In the genomic region with DNA sequence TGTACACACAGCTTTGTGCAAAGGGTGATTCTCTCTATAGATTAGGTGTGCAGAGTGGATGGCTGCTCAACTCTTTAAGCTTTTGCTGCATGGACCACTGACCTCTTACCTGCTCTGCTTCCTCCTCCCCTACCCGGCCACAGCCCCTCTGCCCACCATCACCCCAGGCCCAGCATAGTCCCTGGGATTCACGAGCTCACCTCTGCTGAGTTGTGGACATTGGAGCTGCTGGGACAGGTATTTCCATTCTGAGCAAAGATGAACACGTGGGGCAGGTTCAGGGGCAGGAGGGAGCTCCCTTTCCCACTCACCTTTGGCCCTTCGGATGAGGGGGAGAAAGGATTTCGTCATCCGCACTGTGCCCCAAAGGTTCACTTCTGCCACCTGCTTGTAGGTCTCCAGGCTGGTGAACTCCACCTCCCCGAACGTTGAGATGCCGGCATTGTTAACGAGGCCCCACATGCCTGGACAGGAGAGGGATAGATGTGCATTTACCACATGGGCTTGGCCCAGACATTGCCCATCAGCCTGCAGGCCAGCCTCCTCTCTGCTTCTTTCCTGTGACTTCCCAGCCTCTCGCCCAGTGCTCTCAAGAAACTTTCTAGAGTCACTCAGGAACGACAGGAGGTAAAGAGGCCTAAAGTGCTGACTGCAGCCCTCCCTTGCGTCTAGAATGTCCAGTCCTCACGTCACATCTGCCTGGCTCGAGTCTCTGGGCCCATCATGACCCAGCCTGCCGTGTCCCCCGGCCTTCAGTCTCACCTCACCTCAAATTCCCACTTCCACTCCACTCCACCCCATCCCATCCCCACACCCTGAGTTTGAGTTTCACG, we compare ENCODE assay signal across 1 cellular context.
TF ChIP-seq lines count a peak whose summit lies in the region.

No MANE protein-coding gene starts in this region.

TF ChIP-seq in HepG2, 621 proteins besides CTCF, POLR2A, EP300 and RAD21 (continued from another document and continues in another):
- TF ChIP-seq, protein P1, sequence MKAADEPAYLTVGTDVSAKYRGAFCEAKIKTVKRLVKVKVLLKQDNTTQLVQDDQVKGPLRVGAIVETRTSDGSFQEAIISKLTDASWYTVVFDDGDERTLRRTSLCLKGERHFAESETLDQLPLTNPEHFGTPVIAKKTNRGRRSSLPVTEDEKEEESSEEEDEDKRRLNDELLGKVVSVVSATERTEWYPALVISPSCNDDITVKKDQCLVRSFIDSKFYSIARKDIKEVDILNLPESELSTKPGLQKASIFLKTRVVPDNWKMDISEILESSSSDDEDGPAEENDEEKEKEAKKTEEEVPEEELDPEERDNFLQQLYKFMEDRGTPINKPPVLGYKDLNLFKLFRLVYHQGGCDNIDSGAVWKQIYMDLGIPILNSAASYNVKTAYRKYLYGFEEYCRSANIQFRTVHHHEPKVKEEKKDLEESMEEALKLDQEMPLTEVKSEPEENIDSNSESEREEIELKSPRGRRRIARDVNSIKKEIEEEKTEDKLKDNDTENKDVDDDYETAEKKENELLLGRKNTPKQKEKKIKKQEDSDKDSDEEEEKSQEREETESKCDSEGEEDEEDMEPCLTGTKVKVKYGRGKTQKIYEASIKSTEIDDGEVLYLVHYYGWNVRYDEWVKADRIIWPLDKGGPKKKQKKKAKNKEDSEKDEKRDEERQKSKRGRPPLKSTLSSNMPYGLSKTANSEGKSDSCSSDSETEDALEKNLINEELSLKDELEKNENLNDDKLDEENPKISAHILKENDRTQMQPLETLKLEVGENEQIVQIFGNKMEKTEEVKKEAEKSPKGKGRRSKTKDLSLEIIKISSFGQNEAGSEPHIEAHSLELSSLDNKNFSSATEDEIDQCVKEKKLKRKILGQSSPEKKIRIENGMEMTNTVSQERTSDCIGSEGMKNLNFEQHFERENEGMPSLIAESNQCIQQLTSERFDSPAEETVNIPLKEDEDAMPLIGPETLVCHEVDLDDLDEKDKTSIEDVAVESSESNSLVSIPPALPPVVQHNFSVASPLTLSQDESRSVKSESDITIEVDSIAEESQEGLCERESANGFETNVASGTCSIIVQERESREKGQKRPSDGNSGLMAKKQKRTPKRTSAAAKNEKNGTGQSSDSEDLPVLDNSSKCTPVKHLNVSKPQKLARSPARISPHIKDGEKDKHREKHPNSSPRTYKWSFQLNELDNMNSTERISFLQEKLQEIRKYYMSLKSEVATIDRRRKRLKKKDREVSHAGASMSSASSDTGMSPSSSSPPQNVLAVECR (CRISPR knock-in tag; IDR thresholded peaks at IDR 0.05; ENCODE audit: borderline replicate concordance) = peak; percentile 61; the same call in 1 of the 2 replicates
- TF ChIP-seq, protein P2, sequence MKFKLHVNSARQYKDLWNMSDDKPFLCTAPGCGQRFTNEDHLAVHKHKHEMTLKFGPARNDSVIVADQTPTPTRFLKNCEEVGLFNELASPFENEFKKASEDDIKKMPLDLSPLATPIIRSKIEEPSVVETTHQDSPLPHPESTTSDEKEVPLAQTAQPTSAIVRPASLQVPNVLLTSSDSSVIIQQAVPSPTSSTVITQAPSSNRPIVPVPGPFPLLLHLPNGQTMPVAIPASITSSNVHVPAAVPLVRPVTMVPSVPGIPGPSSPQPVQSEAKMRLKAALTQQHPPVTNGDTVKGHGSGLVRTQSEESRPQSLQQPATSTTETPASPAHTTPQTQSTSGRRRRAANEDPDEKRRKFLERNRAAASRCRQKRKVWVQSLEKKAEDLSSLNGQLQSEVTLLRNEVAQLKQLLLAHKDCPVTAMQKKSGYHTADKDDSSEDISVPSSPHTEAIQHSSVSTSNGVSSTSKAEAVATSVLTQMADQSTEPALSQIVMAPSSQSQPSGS (CRISPR knock-in tag; IDR thresholded peaks at IDR 0.05) = no peak
- TF ChIP-seq CENPT (CRISPR knock-in tag; IDR thresholded peaks at IDR 0.05; ENCODE audit: low read depth) = no peak
- TF ChIP-seq REPIN1 (CRISPR knock-in tag; IDR thresholded peaks at IDR 0.05; ENCODE audit: borderline replicate concordance, low read depth) = peak; percentile 25
- TF ChIP-seq SRSF9 (IDR thresholded peaks at IDR 0.05; ENCODE audit: borderline replicate concordance, insufficient read depth, low read depth, low read length, poor library complexity, severe bottlenecking) = no peak
- no peak for TF ChIP-seq ARID2 (CRISPR knock-in tag; IDR thresholded peaks at IDR 0.05; ENCODE audit: borderline replicate concordance)
- 0 out of 4 replicates have a peak, but pooled peaks of 1 of the 2 experiments have one; percentile 46 for TF ChIP-seq KLF16 (CRISPR knock-in tag; IDR thresholded peaks at IDR 0.05)
- peak; percentile 87 for TF ChIP-seq ZEB1 (IDR thresholded peaks at IDR 0.05; ENCODE audit: insufficient replicate concordance, low read depth)
- TF ChIP-seq, protein P3, sequence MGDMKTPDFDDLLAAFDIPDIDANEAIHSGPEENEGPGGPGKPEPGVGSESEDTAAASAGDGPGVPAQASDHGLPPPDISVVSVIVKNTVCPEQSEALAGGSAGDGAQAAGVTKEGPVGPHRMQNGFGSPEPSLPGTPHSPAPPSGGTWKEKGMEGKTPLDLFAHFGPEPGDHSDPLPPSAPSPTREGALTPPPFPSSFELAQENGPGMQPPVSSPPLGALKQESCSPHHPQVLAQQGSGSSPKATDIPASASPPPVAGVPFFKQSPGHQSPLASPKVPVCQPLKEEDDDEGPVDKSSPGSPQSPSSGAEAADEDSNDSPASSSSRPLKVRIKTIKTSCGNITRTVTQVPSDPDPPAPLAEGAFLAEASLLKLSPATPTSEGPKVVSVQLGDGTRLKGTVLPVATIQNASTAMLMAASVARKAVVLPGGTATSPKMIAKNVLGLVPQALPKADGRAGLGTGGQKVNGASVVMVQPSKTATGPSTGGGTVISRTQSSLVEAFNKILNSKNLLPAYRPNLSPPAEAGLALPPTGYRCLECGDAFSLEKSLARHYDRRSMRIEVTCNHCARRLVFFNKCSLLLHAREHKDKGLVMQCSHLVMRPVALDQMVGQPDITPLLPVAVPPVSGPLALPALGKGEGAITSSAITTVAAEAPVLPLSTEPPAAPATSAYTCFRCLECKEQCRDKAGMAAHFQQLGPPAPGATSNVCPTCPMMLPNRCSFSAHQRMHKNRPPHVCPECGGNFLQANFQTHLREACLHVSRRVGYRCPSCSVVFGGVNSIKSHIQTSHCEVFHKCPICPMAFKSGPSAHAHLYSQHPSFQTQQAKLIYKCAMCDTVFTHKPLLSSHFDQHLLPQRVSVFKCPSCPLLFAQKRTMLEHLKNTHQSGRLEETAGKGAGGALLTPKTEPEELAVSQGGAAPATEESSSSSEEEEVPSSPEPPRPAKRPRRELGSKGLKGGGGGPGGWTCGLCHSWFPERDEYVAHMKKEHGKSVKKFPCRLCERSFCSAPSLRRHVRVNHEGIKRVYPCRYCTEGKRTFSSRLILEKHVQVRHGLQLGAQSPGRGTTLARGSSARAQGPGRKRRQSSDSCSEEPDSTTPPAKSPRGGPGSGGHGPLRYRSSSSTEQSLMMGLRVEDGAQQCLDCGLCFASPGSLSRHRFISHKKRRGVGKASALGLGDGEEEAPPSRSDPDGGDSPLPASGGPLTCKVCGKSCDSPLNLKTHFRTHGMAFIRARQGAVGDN (CRISPR knock-in tag; IDR thresholded peaks at IDR 0.05) = peak; percentile 95
- TF ChIP-seq ZNF264 (CRISPR knock-in tag; IDR thresholded peaks at IDR 0.05) = no peak
- TF ChIP-seq ZNF501 (CRISPR knock-in tag; IDR thresholded peaks at IDR 0.05) = peak; percentile 53; the same call in 1 of the 2 replicates
- no peak for TF ChIP-seq RXRB (CRISPR knock-in tag; IDR thresholded peaks at IDR 0.05; ENCODE audit: borderline replicate concordance)
- no peak for TF ChIP-seq ZNF230 (CRISPR knock-in tag; IDR thresholded peaks at IDR 0.05)
- peak; percentile 62 for TF ChIP-seq SALL1 (CRISPR knock-in tag; IDR thresholded peaks at IDR 0.05)
- TF ChIP-seq, protein P4, sequence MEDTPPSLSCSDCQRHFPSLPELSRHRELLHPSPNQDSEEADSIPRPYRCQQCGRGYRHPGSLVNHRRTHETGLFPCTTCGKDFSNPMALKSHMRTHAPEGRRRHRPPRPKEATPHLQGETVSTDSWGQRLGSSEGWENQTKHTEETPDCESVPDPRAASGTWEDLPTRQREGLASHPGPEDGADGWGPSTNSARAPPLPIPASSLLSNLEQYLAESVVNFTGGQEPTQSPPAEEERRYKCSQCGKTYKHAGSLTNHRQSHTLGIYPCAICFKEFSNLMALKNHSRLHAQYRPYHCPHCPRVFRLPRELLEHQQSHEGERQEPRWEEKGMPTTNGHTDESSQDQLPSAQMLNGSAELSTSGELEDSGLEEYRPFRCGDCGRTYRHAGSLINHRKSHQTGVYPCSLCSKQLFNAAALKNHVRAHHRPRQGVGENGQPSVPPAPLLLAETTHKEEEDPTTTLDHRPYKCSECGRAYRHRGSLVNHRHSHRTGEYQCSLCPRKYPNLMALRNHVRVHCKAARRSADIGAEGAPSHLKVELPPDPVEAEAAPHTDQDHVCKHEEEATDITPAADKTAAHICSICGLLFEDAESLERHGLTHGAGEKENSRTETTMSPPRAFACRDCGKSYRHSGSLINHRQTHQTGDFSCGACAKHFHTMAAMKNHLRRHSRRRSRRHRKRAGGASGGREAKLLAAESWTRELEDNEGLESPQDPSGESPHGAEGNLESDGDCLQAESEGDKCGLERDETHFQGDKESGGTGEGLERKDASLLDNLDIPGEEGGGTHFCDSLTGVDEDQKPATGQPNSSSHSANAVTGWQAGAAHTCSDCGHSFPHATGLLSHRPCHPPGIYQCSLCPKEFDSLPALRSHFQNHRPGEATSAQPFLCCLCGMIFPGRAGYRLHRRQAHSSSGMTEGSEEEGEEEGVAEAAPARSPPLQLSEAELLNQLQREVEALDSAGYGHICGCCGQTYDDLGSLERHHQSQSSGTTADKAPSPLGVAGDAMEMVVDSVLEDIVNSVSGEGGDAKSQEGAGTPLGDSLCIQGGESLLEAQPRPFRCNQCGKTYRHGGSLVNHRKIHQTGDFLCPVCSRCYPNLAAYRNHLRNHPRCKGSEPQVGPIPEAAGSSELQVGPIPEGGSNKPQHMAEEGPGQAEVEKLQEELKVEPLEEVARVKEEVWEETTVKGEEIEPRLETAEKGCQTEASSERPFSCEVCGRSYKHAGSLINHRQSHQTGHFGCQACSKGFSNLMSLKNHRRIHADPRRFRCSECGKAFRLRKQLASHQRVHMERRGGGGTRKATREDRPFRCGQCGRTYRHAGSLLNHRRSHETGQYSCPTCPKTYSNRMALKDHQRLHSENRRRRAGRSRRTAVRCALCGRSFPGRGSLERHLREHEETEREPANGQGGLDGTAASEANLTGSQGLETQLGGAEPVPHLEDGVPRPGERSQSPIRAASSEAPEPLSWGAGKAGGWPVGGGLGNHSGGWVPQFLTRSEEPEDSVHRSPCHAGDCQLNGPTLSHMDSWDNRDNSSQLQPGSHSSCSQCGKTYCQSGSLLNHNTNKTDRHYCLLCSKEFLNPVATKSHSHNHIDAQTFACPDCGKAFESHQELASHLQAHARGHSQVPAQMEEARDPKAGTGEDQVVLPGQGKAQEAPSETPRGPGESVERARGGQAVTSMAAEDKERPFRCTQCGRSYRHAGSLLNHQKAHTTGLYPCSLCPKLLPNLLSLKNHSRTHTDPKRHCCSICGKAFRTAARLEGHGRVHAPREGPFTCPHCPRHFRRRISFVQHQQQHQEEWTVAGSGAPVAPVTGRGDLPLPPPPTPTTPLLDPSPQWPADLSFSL (CRISPR knock-in tag; IDR thresholded peaks at IDR 0.05) = no peak
- TF ChIP-seq, protein P5, sequence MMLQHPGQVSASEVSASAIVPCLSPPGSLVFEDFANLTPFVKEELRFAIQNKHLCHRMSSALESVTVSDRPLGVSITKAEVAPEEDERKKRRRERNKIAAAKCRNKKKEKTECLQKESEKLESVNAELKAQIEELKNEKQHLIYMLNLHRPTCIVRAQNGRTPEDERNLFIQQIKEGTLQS (CRISPR knock-in tag; IDR thresholded peaks at IDR 0.05) = peak; percentile 69
- TF ChIP-seq, protein P6, sequence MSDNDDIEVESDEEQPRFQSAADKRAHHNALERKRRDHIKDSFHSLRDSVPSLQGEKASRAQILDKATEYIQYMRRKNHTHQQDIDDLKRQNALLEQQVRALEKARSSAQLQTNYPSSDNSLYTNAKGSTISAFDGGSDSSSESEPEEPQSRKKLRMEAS (IDR thresholded peaks at IDR 0.05) = peak; percentile 71
- peak; percentile 48; the same call in 1 of the 2 replicates for TF ChIP-seq DMAP1 (CRISPR knock-in tag; IDR thresholded peaks at IDR 0.05)
- 0 out of 2 replicates have a peak, but pooled peaks have one; percentile 28 for TF ChIP-seq ZSCAN21 (CRISPR knock-in tag; IDR thresholded peaks at IDR 0.05; ENCODE audit: borderline replicate concordance)
- peak; percentile 85 for TF ChIP-seq CEBPG (CRISPR knock-in tag; IDR thresholded peaks at IDR 0.05)
- peak; percentile 60 for TF ChIP-seq RXRA (CRISPR knock-in tag; IDR thresholded peaks at IDR 0.05)
- peak; percentile 36; the same call in 1 of the 2 replicates for TF ChIP-seq KDM5B (CRISPR knock-in tag; IDR thresholded peaks at IDR 0.05; ENCODE audit: borderline replicate concordance)
- TF ChIP-seq HDAC1 (CRISPR knock-in tag; IDR thresholded peaks at IDR 0.05) = 0 out of 2 replicates have a peak, but pooled peaks have one; percentile 12
- TF ChIP-seq, protein P7, sequence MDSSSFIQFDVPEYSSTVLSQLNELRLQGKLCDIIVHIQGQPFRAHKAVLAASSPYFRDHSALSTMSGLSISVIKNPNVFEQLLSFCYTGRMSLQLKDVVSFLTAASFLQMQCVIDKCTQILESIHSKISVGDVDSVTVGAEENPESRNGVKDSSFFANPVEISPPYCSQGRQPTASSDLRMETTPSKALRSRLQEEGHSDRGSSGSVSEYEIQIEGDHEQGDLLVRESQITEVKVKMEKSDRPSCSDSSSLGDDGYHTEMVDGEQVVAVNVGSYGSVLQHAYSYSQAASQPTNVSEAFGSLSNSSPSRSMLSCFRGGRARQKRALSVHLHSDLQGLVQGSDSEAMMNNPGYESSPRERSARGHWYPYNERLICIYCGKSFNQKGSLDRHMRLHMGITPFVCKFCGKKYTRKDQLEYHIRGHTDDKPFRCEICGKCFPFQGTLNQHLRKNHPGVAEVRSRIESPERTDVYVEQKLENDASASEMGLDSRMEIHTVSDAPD (CRISPR knock-in tag; IDR thresholded peaks at IDR 0.05) = no peak
- peak; percentile 69 for TF ChIP-seq ZMYM2 (CRISPR knock-in tag; IDR thresholded peaks at IDR 0.05)
- TF ChIP-seq, protein P8, sequence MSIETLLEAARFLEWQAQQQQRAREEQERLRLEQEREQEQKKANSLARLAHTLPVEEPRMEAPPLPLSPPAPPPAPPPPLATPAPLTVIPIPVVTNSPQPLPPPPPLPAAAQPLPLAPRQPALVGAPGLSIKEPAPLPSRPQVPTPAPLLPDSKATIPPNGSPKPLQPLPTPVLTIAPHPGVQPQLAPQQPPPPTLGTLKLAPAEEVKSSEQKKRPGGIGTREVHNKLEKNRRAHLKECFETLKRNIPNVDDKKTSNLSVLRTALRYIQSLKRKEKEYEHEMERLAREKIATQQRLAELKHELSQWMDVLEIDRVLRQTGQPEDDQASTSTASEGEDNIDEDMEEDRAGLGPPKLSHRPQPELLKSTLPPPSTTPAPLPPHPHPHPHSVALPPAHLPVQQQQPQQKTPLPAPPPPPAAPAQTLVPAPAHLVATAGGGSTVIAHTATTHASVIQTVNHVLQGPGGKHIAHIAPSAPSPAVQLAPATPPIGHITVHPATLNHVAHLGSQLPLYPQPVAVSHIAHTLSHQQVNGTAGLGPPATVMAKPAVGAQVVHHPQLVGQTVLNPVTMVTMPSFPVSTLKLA (IDR thresholded peaks at IDR 0.05) = no peak
- TF ChIP-seq ZSCAN29 (CRISPR knock-in tag; conservative IDR thresholded peaks at IDR 0.05) = no peak
